In the genomic region with DNA sequence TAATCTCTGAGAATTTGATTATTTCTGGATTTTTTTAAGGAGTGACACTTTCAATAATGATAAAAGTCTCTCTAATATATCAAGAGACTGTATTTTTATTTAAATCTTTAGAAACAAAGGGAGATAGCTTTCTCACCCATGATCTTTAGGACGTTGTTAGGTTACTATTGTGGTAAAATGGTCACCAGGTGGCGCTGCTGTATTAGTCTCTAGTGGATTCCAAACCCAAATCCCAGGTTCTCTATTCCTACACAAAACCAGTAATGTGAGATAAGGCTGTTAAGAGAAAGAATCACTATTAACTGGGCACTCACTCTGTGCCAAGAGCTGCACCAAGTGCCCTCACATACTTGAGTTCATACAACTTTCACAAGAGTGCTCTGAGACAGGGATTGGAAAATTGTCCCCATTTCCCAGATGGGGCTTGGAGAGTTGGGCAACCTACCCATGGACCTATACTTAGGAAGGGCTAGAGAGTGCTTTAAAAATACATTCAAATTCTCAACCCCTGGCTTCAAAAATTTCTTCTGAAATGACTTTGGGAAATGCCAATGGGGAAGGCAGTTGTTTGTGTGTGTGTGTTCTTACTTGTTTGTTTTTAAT, we compare ENCODE assay signal across 8 cellular contexts.
DNase-seq lines count a peak whose midpoint lies in the region; ATAC-seq and TF ChIP-seq lines count a peak whose summit lies in the region.

No MANE protein-coding gene starts in this region.

- H3K36me3 ChIP-seq in CD4-positive, alpha-beta memory T cell (ENCODE audit: insufficient read depth, low read length) = no peaks in the 10 kb centered on the region
- no peaks in the 10 kb centered on the region for H3K36me3 ChIP-seq in HAP-1 (replicated peaks)

- H3K4me1 ChIP-seq in CD4-positive, alpha-beta memory T cell (ENCODE audit: insufficient read depth, low read length) = no peaks in the 10 kb centered on the region
- peaks cover 7% of the 10 kb centered on the region for H3K4me1 ChIP-seq in HAP-1

- no peak overlapping the region for H3K4me3 Mint-ChIP-seq in CD4-positive, alpha-beta memory T cell
- no peak overlapping the region for H3K4me3 Mint-ChIP-seq in mesothelial cell of epicardium

- peak; percentile 11 to 33 (median 26) for DNase-seq in CD4-positive, alpha-beta memory T cell
- DNase-seq in HAP-1 (ENCODE audit: low spot score in 2 of 2) (peak; percentile 75 to 89), NCI-H345 (lab: John Stamatoyannopoulos, UW) (peak; percentile 58), epidermal melanocyte (ENCODE audit: insufficient read length, low spot score) (peak; percentile 44), mesothelial cell of epicardium (ENCODE audit: low spot score in 2 of 2, unreplicated experiment in 2 of 2) (peak; percentile 36 to 67)
- DNase-seq in activated CD4-positive, alpha-beta T cell treated with anti-CD3 and anti-CD28 coated beads, Interleukin-2, amount 50 U/mL, for 4 hours = peak; percentile 20 to 42
- DNase-seq in stimulated activated CD8-positive, alpha-beta memory T cell treated with anti-CD3 and anti-CD28 coated beads, Interleukin-7, amount 100 ng/mL, for 4 hours (ENCODE audit: low read depth in 2 of 2) = peak; percentile 1 to 11

- H3K27ac Mint-ChIP-seq in CD4-positive, alpha-beta memory T cell = no peak overlapping the region
- no peak overlapping the region for H3K27ac Mint-ChIP-seq in mesothelial cell of epicardium

- TF ChIP-seq CTCF in mesothelial cell of epicardium (IDR thresholded peaks at IDR 0.05; ENCODE audit: unreplicated experiment) = peak; percentile 53

- no peaks in the 10 kb centered on the region for H3K9me3 ChIP-seq in CD4-positive, alpha-beta memory T cell (ENCODE audit: control insufficient read depth in 1 of 2, low read length in 2 of 2)
- no peaks in the 10 kb centered on the region for H3K9me3 ChIP-seq in HAP-1

- in situ Hi-C loops in HAP-1 (cut with MboI; ENCODE audit: low sequenced_read_pairs) = no loop called here

- no peaks in the 10 kb centered on the region for H3K36me3 Mint-ChIP-seq in CD4-positive, alpha-beta memory T cell
- peaks cover 3% of the 10 kb centered on the region for H3K36me3 Mint-ChIP-seq in mesothelial cell of epicardium

- no peaks in the 10 kb centered on the region for H3K27me3 ChIP-seq in CD4-positive, alpha-beta memory T cell (ENCODE audit: insufficient read depth, low read length)
- no peaks in the 10 kb centered on the region for H3K27me3 ChIP-seq in HAP-1 (ENCODE audit: low read depth)

- no peaks in the 10 kb centered on the region for H3K9me3 Mint-ChIP-seq in CD4-positive, alpha-beta memory T cell
- peaks cover 6% of the 10 kb centered on the region for H3K9me3 Mint-ChIP-seq in mesothelial cell of epicardium

- peaks cover 0 to 12% of the 10 kb centered on the region in 2 donors for H3K27me3 Mint-ChIP-seq in CD4-positive, alpha-beta memory T cell
- no peaks in the 10 kb centered on the region for H3K27me3 Mint-ChIP-seq in mesothelial cell of epicardium (ENCODE audit: low read depth)

- no peak overlapping the region for H3K4me3 ChIP-seq in CD4-positive, alpha-beta memory T cell (ENCODE audit: low read length in 2 of 2)
- no peak overlapping the region for H3K4me3 ChIP-seq in HAP-1

- no peaks in the 10 kb centered on the region for H3K4me1 Mint-ChIP-seq in CD4-positive, alpha-beta memory T cell
- no peaks in the 10 kb centered on the region for H3K4me1 Mint-ChIP-seq in mesothelial cell of epicardium

- intact Hi-C loops in CD4-positive, alpha-beta memory T cell (cut with micrococcal nuclease) = loop anchor here (1.0 to 10.0 kb wide), 3 partner anchors 186 to 1122 kb away; no protein-coding TSS in a partner anchor

- POLR2A ChIA-PET in CD4-positive, alpha-beta memory T cell (lab: Charles Lee; ENCODE audit: partially characterized antibody) = no interaction called here

- ATAC-seq in HG03378 (IDR thresholded peaks at IDR 0.05; ENCODE audit: unreplicated experiment) = no peak

- CTCF ChIA-PET in CD4-positive, alpha-beta memory T cell (lab: Charles Lee; ENCODE audit: partially characterized antibody) = interaction anchor here (0.8 to 6.7 kb wide), 12 partner anchors 8 to 738 kb away, joined by 3 to 47 read pairs (median 4); no protein-coding TSS in a partner anchor

- H3K27ac ChIP-seq in CD4-positive, alpha-beta memory T cell (ENCODE audit: low read depth, low read length) = no peak overlapping the region

Comparison
In these comparisons a context has a peak if more than half of its experiments do, and no peak if none do; other contexts are left out.
1. DNase-seq: peak in every context shown above with its lines; median percentile 82 in HAP-1; 58 in NCI-H345; 52 in mesothelial cell of epicardium; 44 in epidermal melanocyte; 31 in activated CD4-positive, alpha-beta T cell treated with anti-CD3 and anti-CD28 coated beads, Interleukin-2, amount 50 U/mL, for 4 hours; 26 in CD4-positive, alpha-beta memory T cell; 6 in stimulated activated CD8-positive, alpha-beta memory T cell treated with anti-CD3 and anti-CD28 coated beads, Interleukin-7, amount 100 ng/mL, for 4 hours.